ENCODE assay signal across 21 cellular contexts in genomic region chr2:160507464-160507863, GRCh38. TPM values are rescaled to one million over a fixed set of nuclear protein-coding genes. Genes with fewer than 3 reads are reported as not detected.
DNase-seq lines count a peak whose midpoint lies in the region; ATAC-seq and TF ChIP-seq lines count a peak whose summit lies in the region.
"Had no signal": no experiment of that assay in that cellular context is flagged by ENCODE, and none has a peak within 500 bp of the region (broad histone marks: within the 10 kb centered on the region; RNA-seq: fewer than 3 reads in every experiment).

No MANE protein-coding gene starts in this region.

- ATAC-seq in natural killer cell treated with Interleukin-12 subunit alpha and Interleukin-12 subunit beta and Interleukin-15 and Interleukin-18, amount 100 ng/mL, for 72 hours = no peak
- ATAC-seq in natural killer cell = no peak
- no peak for ATAC-seq in central memory CD8-positive, alpha-beta T cell (replicated peaks; ENCODE audit: extremely low read depth, poor library complexity, severe bottlenecking)
- ATAC-seq in stimulated activated effector memory CD8-positive, alpha-beta T cell treated with anti-CD3 and anti-CD28 coated beads, Interleukin-12 subunit alpha, Interleukin-12 subunit beta, amount 100 ng/mL, for 72 hours = no peak
- ATAC-seq: K562 had no signal

- no peak overlapping the region for H3K4me3 ChIP-seq in Loucy (ENCODE audit: low read length, poor library complexity, severe bottlenecking)
- H3K4me3 ChIP-seq: K562, PC-9, SJSA1 had no signal

- no peaks in the 10 kb centered on the region for H3K36me3 ChIP-seq in Loucy (ENCODE audit: insufficient read depth, low read length)
- H3K36me3 ChIP-seq: BE2C, SJSA1 had no signal

- DNase-seq in natural killer cell treated with Interleukin-12 subunit alpha and Interleukin-12 subunit beta and Interleukin-15 and Interleukin-18, amount 100 ng/mL, for 72 hours (ENCODE audit: low spot score) = no peak
- DNase-seq in natural killer cell (no peak), kidney tubule cell (ENCODE audit: low spot score) (no peak)
- no peak for DNase-seq in central memory CD8-positive, alpha-beta T cell (ENCODE audit: low spot score in 2 of 2)
- DNase-seq in stimulated activated effector memory CD8-positive, alpha-beta T cell treated with anti-CD3 and anti-CD28 coated beads, Interleukin-12 subunit alpha, Interleukin-12 subunit beta, amount 100 ng/mL, for 72 hours (ENCODE audit: low spot score in 2 of 2) = no peak
- no peak for DNase-seq in NK-92 treated with Interleukin-12 subunit alpha and Interleukin-12 subunit beta, amount 100 ng/mL, for 24 hours (lab: John Stamatoyannopoulos, UW)
- no peak for DNase-seq in activated T-helper 1 cell treated with anti-CD3 and anti-CD28 coated beads, Interleukin-12 subunit alpha, Interleukin-12 subunit beta, Interleukin-2, Interleukin-4 antibody, amounts not matched to agents 30 ng/mL and 10 ng/mL and 1 ng/mL, durations not matched to agents 14 hours and 24 hours and 36 hours (ENCODE audit: low spot score)
- DNase-seq: BE2C, Calu3, DND-41, MM.1S, NCI-H2029, NCI-H446 treated with DMSO at 0.1 percent for 48 hours, NCI-H526, NCI-H82, PC-9, Right ventricle myocardium superior had no signal

- no peak for TF ChIP-seq CTCF in natural killer cell (IDR thresholded peaks at IDR 0.05)
- TF ChIP-seq CTCF in Loucy (conservative IDR thresholded peaks at IDR 0.05; ENCODE audit: low read length) = no peak

- no peak overlapping the region for H2AFZ ChIP-seq in Loucy (ENCODE audit: low read length)
- H2AFZ ChIP-seq: PC-9 had no signal

- no peaks in the 10 kb centered on the region for H3K27me3 Mint-ChIP-seq in natural killer cell treated with Interleukin-12 subunit alpha and Interleukin-12 subunit beta and Interleukin-15 and Interleukin-18, amount 100 ng/mL, for 72 hours
- H3K27me3 Mint-ChIP-seq in natural killer cell (ENCODE audit: low read depth in 2 of 2) = no peaks in the 10 kb centered on the region
- H3K27me3 Mint-ChIP-seq in central memory CD8-positive, alpha-beta T cell = no peaks in the 10 kb centered on the region
- peaks cover 3% of the 10 kb centered on the region for H3K27me3 Mint-ChIP-seq in activated T-helper 1 cell treated with anti-CD3 and anti-CD28 coated beads, Interleukin-12 subunit alpha, Interleukin-12 subunit beta, Interleukin-2, Interleukin-4 antibody, amounts not matched to agents 30 ng/mL and 10 ng/mL and 1 ng/mL, durations not matched to agents 14 hours and 24 hours and 36 hours (ENCODE audit: insufficient read depth)

- no peaks in the 10 kb centered on the region for H4K20me1 ChIP-seq in Loucy (ENCODE audit: insufficient read depth, low read length, poor library complexity, severe bottlenecking)

- peaks cover 8 to 13% of the 10 kb centered on the region in 2 donors for H3K4me1 Mint-ChIP-seq in natural killer cell treated with Interleukin-12 subunit alpha and Interleukin-12 subunit beta and Interleukin-15 and Interleukin-18, amount 100 ng/mL, for 72 hours (ENCODE audit: low read depth in 2 of 2)
- peaks cover 13 to 15% of the 10 kb centered on the region in 2 donors for H3K4me1 Mint-ChIP-seq in natural killer cell
- peaks cover 18% of the 10 kb centered on the region for H3K4me1 Mint-ChIP-seq in central memory CD8-positive, alpha-beta T cell
- H3K4me1 Mint-ChIP-seq in stimulated activated effector memory CD8-positive, alpha-beta T cell treated with anti-CD3 and anti-CD28 coated beads, Interleukin-12 subunit alpha, Interleukin-12 subunit beta, amount 100 ng/mL, for 72 hours = peaks cover 11% of the 10 kb centered on the region
- peaks cover 29% of the 10 kb centered on the region for H3K4me1 Mint-ChIP-seq in activated T-helper 1 cell treated with anti-CD3 and anti-CD28 coated beads, Interleukin-12 subunit alpha, Interleukin-12 subunit beta, Interleukin-2, Interleukin-4 antibody, amounts not matched to agents 30 ng/mL and 10 ng/mL and 1 ng/mL, durations not matched to agents 14 hours and 24 hours and 36 hours (ENCODE audit: low read depth)

- no peaks in the 10 kb centered on the region for H3K27me3 ChIP-seq in Loucy (ENCODE audit: insufficient read depth, low read length, poor library complexity, severe bottlenecking)
- H3K27me3 ChIP-seq: BE2C, SJSA1 had no signal

- H3F3A ChIP-seq in Loucy (ENCODE audit: low read depth) = peaks cover 3% of the 10 kb centered on the region; the same call in 1 of the 2 replicates

- H3K4me3 Mint-ChIP-seq in natural killer cell treated with Interleukin-12 subunit alpha and Interleukin-12 subunit beta and Interleukin-15 and Interleukin-18, amount 100 ng/mL, for 72 hours = peak overlapping the region; percentile 54
- no peak overlapping the region for H3K4me3 Mint-ChIP-seq in natural killer cell
- no peak overlapping the region for H3K4me3 Mint-ChIP-seq in central memory CD8-positive, alpha-beta T cell
- H3K4me3 Mint-ChIP-seq in stimulated activated effector memory CD8-positive, alpha-beta T cell treated with anti-CD3 and anti-CD28 coated beads, Interleukin-12 subunit alpha, Interleukin-12 subunit beta, amount 100 ng/mL, for 72 hours = peak overlapping the region; percentile 27
- H3K4me3 Mint-ChIP-seq in activated T-helper 1 cell treated with anti-CD3 and anti-CD28 coated beads, Interleukin-12 subunit alpha, Interleukin-12 subunit beta, Interleukin-2, Interleukin-4 antibody, amounts not matched to agents 30 ng/mL and 10 ng/mL and 1 ng/mL, durations not matched to agents 14 hours and 24 hours and 36 hours = no peak overlapping the region
- H3K4me3 Mint-ChIP-seq: CD14-positive monocyte had no signal

- H3K9me3 ChIP-seq in Loucy (ENCODE audit: insufficient read depth, low read depth, low read length) = no peaks in the 10 kb centered on the region
- H3K9me3 ChIP-seq: BE2C, SJSA1 had no signal

- no peak overlapping the region for H3K9ac ChIP-seq in Loucy (ENCODE audit: low read depth, low read length, poor library complexity, severe bottlenecking)

- intact Hi-C loops in natural killer cell (cut with micrococcal nuclease) = no loop called here
- intact Hi-C loops in activated T-helper 1 cell treated with anti-CD3 and anti-CD28 coated beads, Interleukin-12 subunit alpha, Interleukin-12 subunit beta, Interleukin-2, Interleukin-4 antibody, amounts not matched to agents 30 ng/mL and 10 ng/mL and 1 ng/mL, durations not matched to agents 14 hours and 24 hours and 36 hours (cut with micrococcal nuclease) = loop anchor here (1.0 to 5.0 kb wide), 6 partner anchors 9 to 160 kb away; partner anchors contain the start of gene RBMS1

- no peaks in the 10 kb centered on the region for H3K9me2 ChIP-seq in Loucy (replicated peaks; ENCODE audit: low read depth, low read length)

- no peak overlapping the region for H3K27ac Mint-ChIP-seq in natural killer cell treated with Interleukin-12 subunit alpha and Interleukin-12 subunit beta and Interleukin-15 and Interleukin-18, amount 100 ng/mL, for 72 hours
- H3K27ac Mint-ChIP-seq in natural killer cell = peak overlapping the region in 1 of 2 donors; percentile 43
- peak overlapping the region; percentile 71 for H3K27ac Mint-ChIP-seq in central memory CD8-positive, alpha-beta T cell (ENCODE audit: low read depth)
- peak overlapping the region; percentile 56 for H3K27ac Mint-ChIP-seq in stimulated activated effector memory CD8-positive, alpha-beta T cell treated with anti-CD3 and anti-CD28 coated beads, Interleukin-12 subunit alpha, Interleukin-12 subunit beta, amount 100 ng/mL, for 72 hours
- no peak overlapping the region for H3K27ac Mint-ChIP-seq in activated T-helper 1 cell treated with anti-CD3 and anti-CD28 coated beads, Interleukin-12 subunit alpha, Interleukin-12 subunit beta, Interleukin-2, Interleukin-4 antibody, amounts not matched to agents 30 ng/mL and 10 ng/mL and 1 ng/mL, durations not matched to agents 14 hours and 24 hours and 36 hours

- peak overlapping the region; percentile 8 for H3K4me2 ChIP-seq in Loucy (ENCODE audit: low read depth, low read length, poor library complexity, severe bottlenecking)
- H3K4me2 ChIP-seq: PC-9 had no signal

- no peaks in the 10 kb centered on the region for H3K9me3 Mint-ChIP-seq in natural killer cell treated with Interleukin-12 subunit alpha and Interleukin-12 subunit beta and Interleukin-15 and Interleukin-18, amount 100 ng/mL, for 72 hours
- H3K9me3 Mint-ChIP-seq in natural killer cell = no peaks in the 10 kb centered on the region
- H3K9me3 Mint-ChIP-seq in central memory CD8-positive, alpha-beta T cell = no peaks in the 10 kb centered on the region
- no peaks in the 10 kb centered on the region for H3K9me3 Mint-ChIP-seq in stimulated activated effector memory CD8-positive, alpha-beta T cell treated with anti-CD3 and anti-CD28 coated beads, Interleukin-12 subunit alpha, Interleukin-12 subunit beta, amount 100 ng/mL, for 72 hours
- H3K9me3 Mint-ChIP-seq in activated T-helper 1 cell treated with anti-CD3 and anti-CD28 coated beads, Interleukin-12 subunit alpha, Interleukin-12 subunit beta, Interleukin-2, Interleukin-4 antibody, amounts not matched to agents 30 ng/mL and 10 ng/mL and 1 ng/mL, durations not matched to agents 14 hours and 24 hours and 36 hours = no peaks in the 10 kb centered on the region

- H3K36me3 Mint-ChIP-seq in natural killer cell treated with Interleukin-12 subunit alpha and Interleukin-12 subunit beta and Interleukin-15 and Interleukin-18, amount 100 ng/mL, for 72 hours = no peaks in the 10 kb centered on the region
- H3K36me3 Mint-ChIP-seq in natural killer cell = no peaks in the 10 kb centered on the region
- no peaks in the 10 kb centered on the region for H3K36me3 Mint-ChIP-seq in central memory CD8-positive, alpha-beta T cell (ENCODE audit: insufficient read depth)
- peaks cover 10% of the 10 kb centered on the region for H3K36me3 Mint-ChIP-seq in stimulated activated effector memory CD8-positive, alpha-beta T cell treated with anti-CD3 and anti-CD28 coated beads, Interleukin-12 subunit alpha, Interleukin-12 subunit beta, amount 100 ng/mL, for 72 hours
- H3K36me3 Mint-ChIP-seq in activated T-helper 1 cell treated with anti-CD3 and anti-CD28 coated beads, Interleukin-12 subunit alpha, Interleukin-12 subunit beta, Interleukin-2, Interleukin-4 antibody, amounts not matched to agents 30 ng/mL and 10 ng/mL and 1 ng/mL, durations not matched to agents 14 hours and 24 hours and 36 hours (ENCODE audit: low read depth) = peaks cover 5% of the 10 kb centered on the region
- H3K36me3 Mint-ChIP-seq: CD14-positive monocyte had no signal

- no peaks in the 10 kb centered on the region for H3K79me2 ChIP-seq in Loucy (ENCODE audit: insufficient read depth, low read length)

- H3K4me1 ChIP-seq in Loucy (ENCODE audit: insufficient read depth, low read length, poor library complexity, severe bottlenecking) = peaks cover 42% of the 10 kb centered on the region

RNA-seq across cellular contexts. Expression of gene RBMS1, which starts 13.9 kb away (rescaled TPM):
- 10 to 100 TPM; 59.4 to 86.1 TPM for total RNA-seq in natural killer cell treated with Interleukin-12 subunit alpha and Interleukin-12 subunit beta and Interleukin-15 and Interleukin-18, amount 100 ng/mL, for 72 hours
- 100 to 1,000 TPM; 111 to 167 (median 132) TPM for total RNA-seq in natural killer cell
- 35.4 and 36.3 TPM in 2 replicates for total RNA-seq in activated T-helper 1 cell treated with anti-CD3 and anti-CD28 coated beads, Interleukin-12 subunit alpha, Interleukin-12 subunit beta, Interleukin-2, Interleukin-4 antibody, amounts not matched to agents 30 ng/mL and 10 ng/mL and 1 ng/mL, durations not matched to agents 14 hours and 24 hours and 36 hours

Comparison
In these comparisons a context has a peak if more than half of its experiments do, and no peak if none do; other contexts are left out.
1. H3K4me3 Mint-ChIP-seq: peak in natural killer cell treated with Interleukin-12 subunit alpha and Interleukin-12 subunit beta and Interleukin-15 and Interleukin-18, amount 100 ng/mL, for 72 hours (single experiment) and stimulated activated effector memory CD8-positive, alpha-beta T cell treated with anti-CD3 and anti-CD28 coated beads, Interleukin-12 subunit alpha, Interleukin-12 subunit beta, amount 100 ng/mL, for 72 hours (single experiment); none in natural killer cell (single experiment), central memory CD8-positive, alpha-beta T cell (single experiment) and activated T-helper 1 cell treated with anti-CD3 and anti-CD28 coated beads, Interleukin-12 subunit alpha, Interleukin-12 subunit beta, Interleukin-2, Interleukin-4 antibody, amounts not matched to agents 30 ng/mL and 10 ng/mL and 1 ng/mL, durations not matched to agents 14 hours and 24 hours and 36 hours (single experiment).
2. H3K27ac Mint-ChIP-seq: peak in central memory CD8-positive, alpha-beta T cell (single experiment) and stimulated activated effector memory CD8-positive, alpha-beta T cell treated with anti-CD3 and anti-CD28 coated beads, Interleukin-12 subunit alpha, Interleukin-12 subunit beta, amount 100 ng/mL, for 72 hours (single experiment); none in natural killer cell treated with Interleukin-12 subunit alpha and Interleukin-12 subunit beta and Interleukin-15 and Interleukin-18, amount 100 ng/mL, for 72 hours (0 of 2) and activated T-helper 1 cell treated with anti-CD3 and anti-CD28 coated beads, Interleukin-12 subunit alpha, Interleukin-12 subunit beta, Interleukin-2, Interleukin-4 antibody, amounts not matched to agents 30 ng/mL and 10 ng/mL and 1 ng/mL, durations not matched to agents 14 hours and 24 hours and 36 hours (single experiment).